In genomic region chr3:63943678-63944077, GRCh38 we compare ENCODE assay signal across 34 cellular contexts. TPM values are rescaled to one million over a fixed set of nuclear protein-coding genes. Genes with fewer than 3 reads are reported as not detected.
DNase-seq lines count a peak whose midpoint lies in the region; ATAC-seq and TF ChIP-seq lines count a peak whose summit lies in the region.
"Had no signal": no experiment of that assay in that cellular context is flagged by ENCODE, and none has a peak within 500 bp of the region (broad histone marks: within the 10 kb centered on the region; RNA-seq: fewer than 3 reads in every experiment).

No MANE protein-coding gene starts in this region.

- H3K9me3 Mint-ChIP-seq in activated CD4-positive, alpha-beta T cell treated with anti-CD3 and anti-CD28 coated beads, Interleukin-2, amount 10 ng/mL, durations not matched to agents 7 days and 5 days = no peaks in the 10 kb centered on the region
- H3K9me3 Mint-ChIP-seq in GM23338 = no peaks in the 10 kb centered on the region
- no peaks in the 10 kb centered on the region for H3K9me3 Mint-ChIP-seq in activated CD8-positive, alpha-beta T cell treated with anti-CD3 and anti-CD28 coated beads for 36 hours
- H3K9me3 Mint-ChIP-seq: activated CD4-positive, alpha-beta T cell treated with anti-CD3 and anti-CD28 coated beads, Interleukin-2, amount 10 ng/mL, durations not matched to agents 24 days and 14 days; CD14-positive monocyte; memory B cell had no signal

- no peak overlapping the region for H3K4me3 Mint-ChIP-seq in activated CD4-positive, alpha-beta T cell treated with anti-CD3 and anti-CD28 coated beads, Interleukin-2, amount 10 ng/mL, durations not matched to agents 7 days and 5 days
- no peak overlapping the region for H3K4me3 Mint-ChIP-seq in GM23338
- no peak overlapping the region for H3K4me3 Mint-ChIP-seq in activated CD8-positive, alpha-beta T cell treated with anti-CD3 and anti-CD28 coated beads for 36 hours
- H3K4me3 Mint-ChIP-seq: activated CD4-positive, alpha-beta T cell treated with anti-CD3 and anti-CD28 coated beads, Interleukin-2, amount 10 ng/mL, durations not matched to agents 24 days and 14 days; CD14-positive monocyte; memory B cell had no signal

- H3K27ac ChIP-seq in GM23338 (ENCODE audit: low read depth) (peak overlapping the region; percentile 52; the same call in 1 of the 2 replicates), iPS-20b (ENCODE audit: low read length) (no peak overlapping the region)
- H3K27ac ChIP-seq: colonic mucosa, ovary, stomach, thyroid gland had no signal

- no peaks in the 10 kb centered on the region for H3K9me3 ChIP-seq in iPS-20b (ENCODE audit: insufficient read depth, low read depth, low read length)
- H3K9me3 ChIP-seq: colonic mucosa, ovary, stomach, thyroid gland had no signal

- no peak overlapping the region for H2AFZ ChIP-seq in GM23338

- H3K36me3 Mint-ChIP-seq in activated CD4-positive, alpha-beta T cell treated with anti-CD3 and anti-CD28 coated beads, Interleukin-2, amount 10 ng/mL, durations not matched to agents 7 days and 5 days (ENCODE audit: low read depth) = peaks cover 36% of the 10 kb centered on the region
- no peaks in the 10 kb centered on the region; the same call in 2 of the 3 replicates for H3K36me3 Mint-ChIP-seq in GM23338 (ENCODE audit: low read depth)
- H3K36me3 Mint-ChIP-seq in activated CD8-positive, alpha-beta T cell treated with anti-CD3 and anti-CD28 coated beads for 36 hours (ENCODE audit: low read depth) = peaks cover 54% of the 10 kb centered on the region

- H3K27ac Mint-ChIP-seq in activated CD4-positive, alpha-beta T cell treated with anti-CD3 and anti-CD28 coated beads, Interleukin-2, amount 10 ng/mL, durations not matched to agents 7 days and 5 days = peak overlapping the region; percentile 16
- H3K27ac Mint-ChIP-seq in GM23338 = peak overlapping the region; percentile 84
- H3K27ac Mint-ChIP-seq in activated CD8-positive, alpha-beta T cell treated with anti-CD3 and anti-CD28 coated beads for 36 hours = peak overlapping the region; percentile 66
- H3K27ac Mint-ChIP-seq: activated CD4-positive, alpha-beta T cell treated with anti-CD3 and anti-CD28 coated beads, Interleukin-2, amount 10 ng/mL, durations not matched to agents 24 days and 14 days; memory B cell had no signal

- CTCF ChIA-PET in activated CD4-positive, alpha-beta T cell treated with anti-CD3 and anti-CD28 coated beads, Interleukin-2, amount 10 ng/mL, durations not matched to agents 7 days and 5 days (lab: Charles Lee) = interaction anchor here (0.7 to 1.5 kb wide), 4 partner anchors 9 to 80 kb away, joined by 3 to 4 read pairs (median 3); partner anchors contain the start of gene PSMD6
- CTCF ChIA-PET in activated CD8-positive, alpha-beta T cell treated with anti-CD3 and anti-CD28 coated beads for 36 hours (lab: Charles Lee) = interaction anchor here (0.5 to 1.3 kb wide), 2 partner anchors 35 to 49 kb away, joined by 3 read pairs; no protein-coding TSS in a partner anchor

- no peak for ATAC-seq in GM23338
- ATAC-seq in activated CD8-positive, alpha-beta T cell treated with anti-CD3 and anti-CD28 coated beads for 36 hours = peak; percentile 24
- no peak for ATAC-seq in GM21619 (IDR thresholded peaks at IDR 0.05; ENCODE audit: unreplicated experiment)
- no peak for ATAC-seq in HG03460 (IDR thresholded peaks at IDR 0.05; ENCODE audit: unreplicated experiment)
- ATAC-seq: left colon, Panc1 had no signal

- H3K9ac ChIP-seq in iPS-20b (ENCODE audit: low read depth, low read length) = peak overlapping the region; percentile 37; the same call in 1 of the 2 replicates

- H3K4me1 ChIP-seq in GM23338 (ENCODE audit: insufficient read depth) = no peaks in the 10 kb centered on the region
- H3K4me1 ChIP-seq in iPS-20b (ENCODE audit: insufficient read depth, low read length) = peaks cover 5% of the 10 kb centered on the region; the same call in 1 of the 2 replicates
- H3K4me1 ChIP-seq: colonic mucosa had no signal

- POLR2A ChIA-PET in activated CD4-positive, alpha-beta T cell treated with anti-CD3 and anti-CD28 coated beads, Interleukin-2, amount 10 ng/mL, durations not matched to agents 7 days and 5 days (lab: Charles Lee) = no interaction called here
- POLR2A ChIA-PET in activated CD8-positive, alpha-beta T cell treated with anti-CD3 and anti-CD28 coated beads for 36 hours (lab: Charles Lee) = no interaction called here

- DNase-seq in activated CD4-positive, alpha-beta T cell treated with anti-CD3 and anti-CD28 coated beads, Interleukin-2, amount 10 ng/mL, durations not matched to agents 7 days and 5 days = no peak
- no peak for DNase-seq in activated CD4-positive, alpha-beta T cell treated with anti-CD3 and anti-CD28 coated beads for 4 hours
- DNase-seq in GM23338 (ENCODE audit: low spot score) = no peak
- DNase-seq in activated CD8-positive, alpha-beta T cell treated with anti-CD3 and anti-CD28 coated beads for 36 hours = no peak
- DNase-seq in stimulated activated CD4-positive, alpha-beta T cell treated with anti-CD3 and anti-CD28 coated beads, Interleukin-4, amount 100 ng/mL, for 4 hours = no peak
- DNase-seq: activated CD4-positive, alpha-beta T cell treated with anti-CD3 and anti-CD28 coated beads, Interleukin-2, amount 10 ng/mL, durations not matched to agents 24 days and 14 days; activated CD8-positive, alpha-beta memory T cell treated with anti-CD3 and anti-CD28 coated beads, Interleukin-2, amount 50 U/mL, for 48 hours; activated effector memory CD4-positive, alpha-beta T cell treated with anti-CD3 and anti-CD28 coated beads, Interleukin-2, amount 50 U/mL, for 16 hours; colonic mucosa; DMS79; effector memory CD4-positive, alpha-beta T cell; GDM1; hypothalamus; left colon; NCI-H2029 treated with DMSO at 0.1 percent for 48 hours; NCI-H526 treated with DMSO at 0.1 percent for 48 hours; ovary; SHP77 treated with DMSO at 0.1 percent for 48 hours; stomach; thyroid gland had no signal

- peaks cover 22% of the 10 kb centered on the region; the same call in 1 of the 2 replicates for H3K79me2 ChIP-seq in GM23338 (replicated peaks; ENCODE audit: insufficient read depth)

- H3K27me3 ChIP-seq in GM23338 (ENCODE audit: insufficient read depth) = no peaks in the 10 kb centered on the region
- H3K27me3 ChIP-seq in iPS-20b (ENCODE audit: insufficient read depth, low read length) = no peaks in the 10 kb centered on the region
- H3K27me3 ChIP-seq: colonic mucosa, ovary, stomach, thyroid gland had no signal

- peaks cover 59% of the 10 kb centered on the region for H3K4me1 Mint-ChIP-seq in activated CD4-positive, alpha-beta T cell treated with anti-CD3 and anti-CD28 coated beads, Interleukin-2, amount 10 ng/mL, durations not matched to agents 7 days and 5 days
- H3K4me1 Mint-ChIP-seq in GM23338 = peaks cover 33% of the 10 kb centered on the region
- peaks cover 60% of the 10 kb centered on the region for H3K4me1 Mint-ChIP-seq in activated CD8-positive, alpha-beta T cell treated with anti-CD3 and anti-CD28 coated beads for 36 hours (ENCODE audit: low read depth)

- H3K4me3 ChIP-seq in GM23338 = no peak overlapping the region
- H3K4me3 ChIP-seq in iPS-20b (ENCODE audit: low read length) = no peak overlapping the region
- H3K4me3 ChIP-seq: colonic mucosa, ovary, stomach, thyroid gland had no signal

- H4K20me1 ChIP-seq in GM23338 (replicated peaks; ENCODE audit: insufficient read depth) = no peaks in the 10 kb centered on the region

- H3K9me2 ChIP-seq in GM23338 (ENCODE audit: insufficient read depth) = no peaks in the 10 kb centered on the region

- intact Hi-C loops in activated CD8-positive, alpha-beta T cell treated with anti-CD3 and anti-CD28 coated beads for 36 hours (cut with micrococcal nuclease) = no loop called here

- H3K36me3 ChIP-seq in GM23338 (ENCODE audit: insufficient read depth) (no peaks in the 10 kb centered on the region), iPS-20b (ENCODE audit: insufficient read depth, low read depth, low read length) (no peaks in the 10 kb centered on the region)
- H3K36me3 ChIP-seq: colonic mucosa, ovary, thyroid gland had no signal

- no peaks in the 10 kb centered on the region for H3F3A ChIP-seq in GM23338 (replicated peaks; ENCODE audit: low read depth)

- H3K4me2 ChIP-seq in GM23338 = no peak overlapping the region

- no peaks in the 10 kb centered on the region for H3K27me3 Mint-ChIP-seq in activated CD4-positive, alpha-beta T cell treated with anti-CD3 and anti-CD28 coated beads, Interleukin-2, amount 10 ng/mL, durations not matched to agents 7 days and 5 days
- H3K27me3 Mint-ChIP-seq in GM23338 (ENCODE audit: insufficient read depth, low read depth, poor library complexity) = peaks cover 7% of the 10 kb centered on the region
- H3K27me3 Mint-ChIP-seq in activated CD8-positive, alpha-beta T cell treated with anti-CD3 and anti-CD28 coated beads for 36 hours = no peaks in the 10 kb centered on the region
- H3K27me3 Mint-ChIP-seq: activated CD4-positive, alpha-beta T cell treated with anti-CD3 and anti-CD28 coated beads, Interleukin-2, amount 10 ng/mL, durations not matched to agents 24 days and 14 days; memory B cell had no signal

- TF ChIP-seq CTCF in GM23338 (conservative IDR thresholded peaks at IDR 0.05; ENCODE audit: low read depth in 2 of 2) = no peak
- TF ChIP-seq CTCF in activated CD8-positive, alpha-beta T cell treated with anti-CD3 and anti-CD28 coated beads for 36 hours (IDR thresholded peaks at IDR 0.05) = no peak

TF ChIP-seq in GM23338, 12 proteins besides CTCF, POLR2A, EP300 and RAD21 (continues in another document):
- TF ChIP-seq ZNF331 (CRISPR knock-in tag; IDR thresholded peaks at IDR 0.05; ENCODE audit: low read depth) (no peak), EZH2phosphoT487 (IDR thresholded peaks at IDR 0.05; ENCODE audit: unreplicated experiment) (no peak), ETS1 (IDR thresholded peaks at IDR 0.05) (no peak), STAT1 (IDR thresholded peaks at IDR 0.05; ENCODE audit: unreplicated experiment) (no peak), POLR2AphosphoS5 (IDR thresholded peaks at IDR 0.05; ENCODE audit: low read depth) (no peak), JUNB (IDR thresholded peaks at IDR 0.05; ENCODE audit: unreplicated experiment) (no peak), ZNF114 (CRISPR knock-in tag; IDR thresholded peaks at IDR 0.05) (no peak)

RNA-seq across cellular contexts. Expression of gene SCAANT1, which starts 31.5 kb away (rescaled TPM):
- total RNA-seq in activated CD4-positive, alpha-beta T cell treated with anti-CD3 and anti-CD28 coated beads, Interleukin-2, amount 10 ng/mL, durations not matched to agents 7 days and 5 days = not detected
- not detected in 2 replicates for total RNA-seq in GM23338 (2014; rRNA removed; shearing (Covaris generic))
- polyA plus RNA-seq in GM23338 (2016; fragmentation: Nextera tagmentation; extraction: Ambion mirVana) = 1.2 TPM in 1 of 2 replicates, not detected in the other
- not detected for total RNA-seq in activated CD8-positive, alpha-beta T cell treated with anti-CD3 and anti-CD28 coated beads for 36 hours
- total RNA-seq: activated CD4-positive, alpha-beta T cell treated with anti-CD3 and anti-CD28 coated beads, Interleukin-2, amount 10 ng/mL, durations not matched to agents 24 days and 14 days; astrocyte; cardiac septum; colonic mucosa; epithelial cell of proximal tubule; glomerular endothelial cell; left colon; M059J; ovary; renal cortical epithelial cell; skeletal muscle tissue; stomach; thyroid gland had no signal
- polyA plus RNA-seq: CD14-positive monocyte, neural cell, ovary, stomach had no signal

Comparison
In these comparisons a context has a peak if more than half of its experiments do, and no peak if none do; other contexts are left out.
1. H3K27ac Mint-ChIP-seq: peak in every context shown above with its lines; median percentile 84 in GM23338; 66 in activated CD8-positive, alpha-beta T cell treated with anti-CD3 and anti-CD28 coated beads for 36 hours; 16 in activated CD4-positive, alpha-beta T cell treated with anti-CD3 and anti-CD28 coated beads, Interleukin-2, amount 10 ng/mL, durations not matched to agents 7 days and 5 days.